ENCODE assay signal across 18 cellular contexts in the genomic region with DNA sequence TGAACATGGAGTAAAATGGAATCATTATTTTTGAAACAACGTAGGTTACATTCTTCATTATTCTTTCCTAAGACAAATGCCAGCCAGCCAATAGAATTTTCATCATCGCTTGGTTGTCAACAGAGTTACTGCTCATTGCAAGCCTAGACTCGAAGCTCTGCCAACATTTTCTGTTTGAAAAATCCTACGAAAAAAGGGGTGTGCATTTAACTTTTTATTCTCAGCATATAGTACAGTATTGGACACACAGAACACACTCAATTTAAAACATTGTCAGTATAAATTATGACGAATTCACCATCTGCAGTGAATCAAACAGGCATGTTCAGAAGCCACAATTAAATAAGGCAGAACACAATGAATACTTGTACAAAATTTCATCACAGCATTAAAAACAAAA.
"Had no signal": no experiment of that assay in that cellular context is flagged by ENCODE, and none has a peak within 500 bp of the region (broad histone marks: within the 10 kb centered on the region; RNA-seq: fewer than 3 reads in every experiment).

No MANE protein-coding gene starts in this region.

- H3K27ac ChIP-seq: parathyroid adenoma, prostate gland, right lobe of liver, testis had no signal

- H3K79me2 ChIP-seq: parathyroid adenoma had no signal

- H3K36me3 ChIP-seq: gastroesophageal sphincter, prostate gland, right lobe of liver had no signal

- H3K4me3 ChIP-seq: gastroesophageal sphincter, prostate gland, right lobe of liver, testis had no signal

- DNase-seq: effector memory CD8-positive, alpha-beta T cell; erythroblast; foreskin fibroblast; glutamatergic neuron; kidney glomerular epithelial cell; mammary epithelial cell; naive thymus-derived CD4-positive, alpha-beta T cell; nephron progenitor cell; right lobe of liver; stimulated activated CD4-positive, alpha-beta T cell treated with anti-CD3 and anti-CD28 coated beads, Interleukin-4, amount 100 ng/mL, for 1 hour; stimulated activated CD8-positive, alpha-beta memory T cell treated with anti-CD3 and anti-CD28 coated beads, Interleukin-4, amount 100 ng/mL, for 48 hours; stimulated activated naive CD8-positive, alpha-beta T cell treated with anti-CD3 and anti-CD28 coated beads, Interleukin-15, Interleukin-2, amounts not matched to agents 100 U/mL and 50 U/mL, for 24 hours; testis; trophoblast cell had no signal

- H3K27me3 ChIP-seq: gastroesophageal sphincter, right lobe of liver, testis had no signal

- H3K4me1 ChIP-seq: prostate gland, testis had no signal

- H3K9ac ChIP-seq: parathyroid adenoma had no signal

- H2AFZ ChIP-seq: parathyroid adenoma had no signal

- H3K9me3 ChIP-seq: gastroesophageal sphincter, prostate gland, right lobe of liver, testis had no signal

- ATAC-seq: effector memory CD8-positive, alpha-beta T cell; gastroesophageal sphincter; naive thymus-derived CD4-positive, alpha-beta T cell; right lobe of liver; stimulated activated effector memory CD8-positive, alpha-beta T cell treated with anti-CD3 and anti-CD28 coated beads, Interleukin-12 subunit alpha, Interleukin-12 subunit beta, amount 100 ng/mL, for 72 hours; stimulated activated naive CD8-positive, alpha-beta T cell treated with anti-CD3 and anti-CD28 coated beads, Interleukin-15, Interleukin-2, amounts not matched to agents 100 U/mL and 50 U/mL, for 24 hours had no signal
